ENCODE assay signal across 1 cellular context in the genomic region with DNA sequence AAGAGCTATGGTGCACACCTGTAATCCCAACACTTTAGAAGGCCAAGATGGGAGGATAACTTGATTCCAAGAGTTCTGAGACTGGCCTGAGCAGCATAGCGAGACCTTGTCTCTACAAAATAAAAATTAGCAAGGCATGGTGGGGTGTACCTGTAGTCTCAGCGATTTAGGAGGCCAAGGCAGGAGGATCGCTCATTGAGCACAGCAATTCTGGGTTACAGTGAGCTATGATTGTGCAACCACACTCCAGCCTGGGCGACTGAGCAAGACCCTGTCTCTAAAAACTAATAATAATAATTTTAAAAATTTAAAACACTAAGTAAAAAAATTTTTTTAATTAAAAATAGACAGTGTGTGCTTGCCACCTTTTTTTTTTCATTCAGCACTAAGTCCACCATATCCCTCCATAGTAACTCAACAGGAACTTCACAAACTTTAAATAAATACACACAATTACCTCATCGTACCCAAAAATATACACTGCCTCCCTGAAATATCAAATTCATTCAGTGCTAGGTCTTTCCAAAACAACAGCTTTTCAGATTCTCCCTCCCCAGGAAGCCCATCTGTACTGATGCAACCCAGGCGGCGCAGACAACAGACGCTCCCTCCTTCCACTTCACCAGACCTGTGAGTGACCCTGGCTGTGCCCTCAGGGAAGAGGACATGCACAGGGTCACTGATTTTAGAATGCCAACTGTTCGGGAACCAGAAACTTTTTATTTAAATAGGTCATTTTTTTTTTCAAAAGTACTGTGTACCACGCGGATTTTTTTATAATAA.
TF ChIP-seq lines count a peak whose summit lies in the region.

No MANE protein-coding gene starts in this region.

TF ChIP-seq in IMR-90, 13 proteins besides CTCF, POLR2A, EP300 and RAD21:
- TF ChIP-seq CEBPB (IDR thresholded peaks at IDR 0.05; ENCODE audit: low read depth, low read length) (peak; percentile 51), RCOR1 (IDR thresholded peaks at IDR 0.05; ENCODE audit: insufficient replicate concordance, low read length) (no peak)
